Comparison of ENCODE assay signal across 22 cellular contexts in the genomic region with DNA sequence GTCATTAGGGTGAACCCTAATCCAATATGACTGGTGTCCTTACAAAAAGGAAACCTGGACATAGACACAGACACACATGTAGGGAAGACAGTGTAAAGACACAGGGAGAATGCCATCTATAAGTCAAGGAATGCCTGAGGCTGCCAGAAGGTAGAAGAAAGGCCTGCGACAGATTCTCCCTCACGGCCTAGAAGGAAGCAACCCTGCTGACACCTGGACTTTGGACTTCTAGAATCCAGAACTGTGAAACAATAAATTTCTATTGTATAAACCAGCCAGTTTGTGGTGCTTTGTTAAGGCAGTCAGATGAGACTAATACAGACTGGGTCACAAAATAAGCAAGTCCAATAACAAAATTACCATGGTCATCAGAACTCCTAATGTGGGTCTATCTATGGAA.
A peak's percentile ranks its signal among the peaks of the same experiment; 100 is the strongest.
DNase-seq lines count a peak whose midpoint lies in the region; ATAC-seq and TF ChIP-seq lines count a peak whose summit lies in the region.
"Had no signal": no experiment of that assay in that cellular context is flagged by ENCODE, and none has a peak within 500 bp of the region (broad histone marks: within the 10 kb centered on the region; RNA-seq: fewer than 3 reads in every experiment).

No MANE protein-coding gene starts in this region.

- TF ChIP-seq CTCF in colonic mucosa (IDR thresholded peaks at IDR 0.05) (no peak), mucosa of descending colon (IDR thresholded peaks at IDR 0.05) (no peak), transverse colon (IDR thresholded peaks at IDR 0.05) (no peak)

- TF ChIP-seq POLR2A in transverse colon (IDR thresholded peaks at IDR 0.05): no peak

- no peaks in the 10 kb centered on the region for H3K36me3 ChIP-seq in colonic mucosa
- no peaks in the 10 kb centered on the region for H3K36me3 ChIP-seq in mucosa of descending colon (ENCODE audit: low read depth)
- H3K36me3 ChIP-seq in transverse colon: no peaks in the 10 kb centered on the region
- H3K36me3 ChIP-seq: BE2C; BLaER1 treated with 17β-estradiol and CSF1 and Interleukin-3, amounts not matched to agents 10 nM and 100 nM had no signal

- TF ChIP-seq EP300 in transverse colon (IDR thresholded peaks at IDR 0.05; ENCODE audit: low read depth): no peak

- peak; percentile 72 for ATAC-seq in mucosa of descending colon
- ATAC-seq: A549 had no signal

- H3K4me3 ChIP-seq in colonic mucosa: no peak overlapping the region
- H3K4me3 ChIP-seq in mucosa of descending colon: no peak overlapping the region
- no peak overlapping the region for H3K4me3 ChIP-seq in transverse colon
- H3K4me3 ChIP-seq: A549; BLaER1 treated with 17β-estradiol and CSF1 and Interleukin-3, amounts not matched to agents 10 nM and 100 nM; GM23248 had no signal

- H3K27me3 ChIP-seq in colonic mucosa (no peaks in the 10 kb centered on the region), transverse colon (no peaks in the 10 kb centered on the region)
- H3K27me3 ChIP-seq: BE2C; BLaER1 treated with 17β-estradiol and CSF1 and Interleukin-3, amounts not matched to agents 10 nM and 100 nM had no signal

- DNase-seq in NCI-H82 (lab: John Stamatoyannopoulos, UW) (peak; percentile 31), NCI-H82 treated with DMSO at 0.1 percent for 48 hours (lab: John Stamatoyannopoulos, UW; ENCODE audit: unreplicated experiment) (no peak), colonic mucosa (peak; percentile 42), mucosa of descending colon (peak in 2 of 3 donors; percentile 14 to 39), transverse colon (peak; percentile 12), NCI-H526 treated with DMSO at 0.1 percent for 48 hours (lab: John Stamatoyannopoulos, UW) (no peak), DMS 273 treated with DMSO at 0.1 percent for 48 hours (lab: John Stamatoyannopoulos, UW) (no peak), NOMO-1 (lab: John Stamatoyannopoulos, UW; ENCODE audit: unreplicated experiment in 2 of 2) (no peak)
- DNase-seq: 8988T; ACHN; AML-193; BE2C; CD4-positive, alpha-beta T cell; CD8-positive, alpha-beta memory T cell; DMS53; DMS79 treated with DMSO at 0.1 percent for 48 hours; GF-D8; GM23248; H7; HCEC 1CT had no signal

- H3K27ac ChIP-seq in colonic mucosa (no peak overlapping the region), transverse colon (peak overlapping the region in 1 of 4 donors; percentile 66)
- H3K27ac ChIP-seq: A549; BLaER1 treated with 17β-estradiol and CSF1 and Interleukin-3, amounts not matched to agents 10 nM and 100 nM; GM23248 had no signal

- 55 to 68% methylated on average over 2 of the region's 2 CpGs for WGBS in transverse colon (ENCODE audit: low coverage in 1 of 2), 2 donors

- no peak overlapping the region for H3K9ac ChIP-seq in colonic mucosa (ENCODE audit: low read depth in 2 of 2, low read length in 2 of 2)
- H3K9ac ChIP-seq: BLaER1 treated with 17β-estradiol and CSF1 and Interleukin-3, amounts not matched to agents 10 nM and 100 nM; GM23248 had no signal

- in situ Hi-C loops in transverse colon (cut with MboI; ENCODE audit: low pct_ligation_motif_present in 1 of 4, low pct_unique_long_range_greater_than_20kb in 1 of 4, low sequenced_read_pairs in 3 of 4): no loop called here

- intact Hi-C loops in colonic mucosa (cut with DNase I): no loop called here
- intact Hi-C loops in mucosa of descending colon (cut with DNase I, micrococcal nuclease): no loop called here
- intact Hi-C loops in transverse colon (cut with DNase I; ENCODE audit: low total_unique reads): no loop called here

- H3K9me3 ChIP-seq in colonic mucosa: no peaks in the 10 kb centered on the region
- no peaks in the 10 kb centered on the region for H3K9me3 ChIP-seq in mucosa of descending colon
- H3K9me3 ChIP-seq in transverse colon: no peaks in the 10 kb centered on the region
- H3K9me3 ChIP-seq: A549; BE2C; BLaER1 treated with 17β-estradiol and CSF1 and Interleukin-3, amounts not matched to agents 10 nM and 100 nM had no signal

- H3K4me1 ChIP-seq in colonic mucosa (peaks cover 11% of the 10 kb centered on the region), mucosa of descending colon (ENCODE audit: low read depth) (peaks cover 23% of the 10 kb centered on the region), transverse colon (peaks cover 8 to 45% (median 23%) of the 10 kb centered on the region in 4 donors)
- H3K4me1 ChIP-seq: A549; BLaER1 treated with 17β-estradiol and CSF1 and Interleukin-3, amounts not matched to agents 10 nM and 100 nM had no signal

Comparison
In these comparisons a context has a peak if more than half of its experiments do, and no peak if none do; other contexts are left out.
1. DNase-seq: peak in NCI-H82 (single experiment), colonic mucosa (single experiment), mucosa of descending colon (2 of 3) and transverse colon (single experiment); none in NCI-H82 treated with DMSO at 0.1 percent for 48 hours (single experiment), NCI-H526 treated with DMSO at 0.1 percent for 48 hours (single experiment), DMS 273 treated with DMSO at 0.1 percent for 48 hours (single experiment) and NOMO-1 (0 of 2).